In the genomic region with DNA sequence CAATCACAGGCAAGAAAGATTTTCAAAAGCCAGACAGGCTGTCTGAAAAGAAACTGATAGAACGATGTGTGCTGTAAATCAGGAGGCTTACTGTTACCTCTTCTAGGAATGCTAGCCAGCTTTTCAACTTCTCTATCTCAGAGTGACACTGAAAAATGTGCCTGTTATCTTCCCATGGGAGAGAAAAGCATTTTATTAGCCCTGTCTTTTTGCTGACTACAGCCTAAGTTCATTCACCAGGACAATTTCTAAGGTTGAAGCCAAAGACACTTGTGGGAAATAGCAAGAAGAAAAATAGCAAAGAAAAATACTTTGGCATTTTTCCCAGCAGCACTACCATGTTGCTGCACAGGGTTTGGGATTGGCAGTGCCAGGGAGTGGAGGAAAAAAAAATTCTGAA, we compare ENCODE assay signal across 1 cellular context.
TF ChIP-seq lines count a peak whose summit lies in the region.

No MANE protein-coding gene starts in this region.

TF ChIP-seq in K562, 482 proteins besides CTCF, POLR2A, EP300 and RAD21 (continued from another document and continues in another):
- TF ChIP-seq, protein P1, sequence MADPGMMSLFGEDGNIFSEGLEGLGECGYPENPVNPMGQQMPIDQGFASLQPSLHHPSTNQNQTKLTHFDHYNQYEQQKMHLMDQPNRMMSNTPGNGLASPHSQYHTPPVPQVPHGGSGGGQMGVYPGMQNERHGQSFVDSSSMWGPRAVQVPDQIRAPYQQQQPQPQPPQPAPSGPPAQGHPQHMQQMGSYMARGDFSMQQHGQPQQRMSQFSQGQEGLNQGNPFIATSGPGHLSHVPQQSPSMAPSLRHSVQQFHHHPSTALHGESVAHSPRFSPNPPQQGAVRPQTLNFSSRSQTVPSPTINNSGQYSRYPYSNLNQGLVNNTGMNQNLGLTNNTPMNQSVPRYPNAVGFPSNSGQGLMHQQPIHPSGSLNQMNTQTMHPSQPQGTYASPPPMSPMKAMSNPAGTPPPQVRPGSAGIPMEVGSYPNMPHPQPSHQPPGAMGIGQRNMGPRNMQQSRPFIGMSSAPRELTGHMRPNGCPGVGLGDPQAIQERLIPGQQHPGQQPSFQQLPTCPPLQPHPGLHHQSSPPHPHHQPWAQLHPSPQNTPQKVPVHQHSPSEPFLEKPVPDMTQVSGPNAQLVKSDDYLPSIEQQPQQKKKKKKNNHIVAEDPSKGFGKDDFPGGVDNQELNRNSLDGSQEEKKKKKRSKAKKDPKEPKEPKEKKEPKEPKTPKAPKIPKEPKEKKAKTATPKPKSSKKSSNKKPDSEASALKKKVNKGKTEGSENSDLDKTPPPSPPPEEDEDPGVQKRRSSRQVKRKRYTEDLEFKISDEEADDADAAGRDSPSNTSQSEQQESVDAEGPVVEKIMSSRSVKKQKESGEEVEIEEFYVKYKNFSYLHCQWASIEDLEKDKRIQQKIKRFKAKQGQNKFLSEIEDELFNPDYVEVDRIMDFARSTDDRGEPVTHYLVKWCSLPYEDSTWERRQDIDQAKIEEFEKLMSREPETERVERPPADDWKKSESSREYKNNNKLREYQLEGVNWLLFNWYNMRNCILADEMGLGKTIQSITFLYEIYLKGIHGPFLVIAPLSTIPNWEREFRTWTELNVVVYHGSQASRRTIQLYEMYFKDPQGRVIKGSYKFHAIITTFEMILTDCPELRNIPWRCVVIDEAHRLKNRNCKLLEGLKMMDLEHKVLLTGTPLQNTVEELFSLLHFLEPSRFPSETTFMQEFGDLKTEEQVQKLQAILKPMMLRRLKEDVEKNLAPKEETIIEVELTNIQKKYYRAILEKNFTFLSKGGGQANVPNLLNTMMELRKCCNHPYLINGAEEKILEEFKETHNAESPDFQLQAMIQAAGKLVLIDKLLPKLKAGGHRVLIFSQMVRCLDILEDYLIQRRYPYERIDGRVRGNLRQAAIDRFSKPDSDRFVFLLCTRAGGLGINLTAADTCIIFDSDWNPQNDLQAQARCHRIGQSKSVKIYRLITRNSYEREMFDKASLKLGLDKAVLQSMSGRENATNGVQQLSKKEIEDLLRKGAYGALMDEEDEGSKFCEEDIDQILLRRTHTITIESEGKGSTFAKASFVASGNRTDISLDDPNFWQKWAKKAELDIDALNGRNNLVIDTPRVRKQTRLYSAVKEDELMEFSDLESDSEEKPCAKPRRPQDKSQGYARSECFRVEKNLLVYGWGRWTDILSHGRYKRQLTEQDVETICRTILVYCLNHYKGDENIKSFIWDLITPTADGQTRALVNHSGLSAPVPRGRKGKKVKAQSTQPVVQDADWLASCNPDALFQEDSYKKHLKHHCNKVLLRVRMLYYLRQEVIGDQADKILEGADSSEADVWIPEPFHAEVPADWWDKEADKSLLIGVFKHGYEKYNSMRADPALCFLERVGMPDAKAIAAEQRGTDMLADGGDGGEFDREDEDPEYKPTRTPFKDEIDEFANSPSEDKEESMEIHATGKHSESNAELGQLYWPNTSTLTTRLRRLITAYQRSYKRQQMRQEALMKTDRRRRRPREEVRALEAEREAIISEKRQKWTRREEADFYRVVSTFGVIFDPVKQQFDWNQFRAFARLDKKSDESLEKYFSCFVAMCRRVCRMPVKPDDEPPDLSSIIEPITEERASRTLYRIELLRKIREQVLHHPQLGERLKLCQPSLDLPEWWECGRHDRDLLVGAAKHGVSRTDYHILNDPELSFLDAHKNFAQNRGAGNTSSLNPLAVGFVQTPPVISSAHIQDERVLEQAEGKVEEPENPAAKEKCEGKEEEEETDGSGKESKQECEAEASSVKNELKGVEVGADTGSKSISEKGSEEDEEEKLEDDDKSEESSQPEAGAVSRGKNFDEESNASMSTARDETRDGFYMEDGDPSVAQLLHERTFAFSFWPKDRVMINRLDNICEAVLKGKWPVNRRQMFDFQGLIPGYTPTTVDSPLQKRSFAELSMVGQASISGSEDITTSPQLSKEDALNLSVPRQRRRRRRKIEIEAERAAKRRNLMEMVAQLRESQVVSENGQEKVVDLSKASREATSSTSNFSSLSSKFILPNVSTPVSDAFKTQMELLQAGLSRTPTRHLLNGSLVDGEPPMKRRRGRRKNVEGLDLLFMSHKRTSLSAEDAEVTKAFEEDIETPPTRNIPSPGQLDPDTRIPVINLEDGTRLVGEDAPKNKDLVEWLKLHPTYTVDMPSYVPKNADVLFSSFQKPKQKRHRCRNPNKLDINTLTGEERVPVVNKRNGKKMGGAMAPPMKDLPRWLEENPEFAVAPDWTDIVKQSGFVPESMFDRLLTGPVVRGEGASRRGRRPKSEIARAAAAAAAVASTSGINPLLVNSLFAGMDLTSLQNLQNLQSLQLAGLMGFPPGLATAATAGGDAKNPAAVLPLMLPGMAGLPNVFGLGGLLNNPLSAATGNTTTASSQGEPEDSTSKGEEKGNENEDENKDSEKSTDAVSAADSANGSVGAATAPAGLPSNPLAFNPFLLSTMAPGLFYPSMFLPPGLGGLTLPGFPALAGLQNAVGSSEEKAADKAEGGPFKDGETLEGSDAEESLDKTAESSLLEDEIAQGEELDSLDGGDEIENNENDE (IDR thresholded peaks at IDR 0.05; ENCODE audit: low read depth, low read length), result no peak
- TF ChIP-seq ARID1B (IDR thresholded peaks at IDR 0.05) (peak; percentile 71), GATAD2A (IDR thresholded peaks at IDR 0.05) (no peak), EWSR1 (IDR thresholded peaks at IDR 0.05; ENCODE audit: borderline replicate concordance, low read depth, partially characterized antibody) (no peak), BRF1 (IDR thresholded peaks at IDR 0.05; ENCODE audit: borderline replicate concordance, extremely low read depth, insufficient read length) (no peak), NRF1 (conservative IDR thresholded peaks at IDR 0.05 in 1 of 2, IDR thresholded peaks at IDR 0.05 in 1 of 2) (no peak), SMAD1 (IDR thresholded peaks at IDR 0.05; ENCODE audit: low read depth, low read length, partially characterized antibody) (no peak), COPS2 (conservative IDR thresholded peaks at IDR 0.05) (no peak), NCOA4 (IDR thresholded peaks at IDR 0.05; ENCODE audit: partially characterized antibody) (no peak), KLF13 (tag; IDR thresholded peaks at IDR 0.05; ENCODE audit: borderline replicate concordance, low read depth) (no peak), CTBP1 (IDR thresholded peaks at IDR 0.05; ENCODE audit: borderline replicate concordance) (peak; percentile 67; the same call in 1 of the 2 replicates), RCOR1 (IDR thresholded peaks at IDR 0.05; ENCODE audit: borderline replicate concordance in 1 of 2, low read depth in 2 of 2, low read length in 2 of 2) (peak; percentile 82 to 94), ZC3H11A (IDR thresholded peaks at IDR 0.05; ENCODE audit: low read depth, low read length) (no peak), ZNF77 (CRISPR knock-in tag; IDR thresholded peaks at IDR 0.05) (no peak), ZNF134 (CRISPR knock-in tag; conservative IDR thresholded peaks at IDR 0.05) (no peak), FIP1L1 (IDR thresholded peaks at IDR 0.05; ENCODE audit: low read depth, low read length, poor library complexity, severe bottlenecking) (no peak), SNRNP70 (optimal IDR thresholded peaks at IDR 0.05; ENCODE audit: low read depth, low read length) (no peak), HDAC2 (IDR thresholded peaks at IDR 0.05) (peak; percentile 71; the same call in 1 of the 2 replicates), TAF15 (IDR thresholded peaks at IDR 0.05; ENCODE audit: low read depth, low read length) (no peak), ZNF707 (CRISPR knock-in tag; conservative IDR thresholded peaks at IDR 0.05) (no peak), SMARCE1 (IDR thresholded peaks at IDR 0.05) (no peak), DIDO1 (tag; IDR thresholded peaks at IDR 0.05; ENCODE audit: low read depth) (no peak), MAFF (IDR thresholded peaks at IDR 0.05; ENCODE audit: low read length) (peak; percentile 71), CBX8 (IDR thresholded peaks at IDR 0.05; ENCODE audit: borderline replicate concordance, extremely low read depth, low read depth, low read length, poor library complexity, severe bottlenecking) (no peak)
- TF ChIP-seq, protein P2, sequence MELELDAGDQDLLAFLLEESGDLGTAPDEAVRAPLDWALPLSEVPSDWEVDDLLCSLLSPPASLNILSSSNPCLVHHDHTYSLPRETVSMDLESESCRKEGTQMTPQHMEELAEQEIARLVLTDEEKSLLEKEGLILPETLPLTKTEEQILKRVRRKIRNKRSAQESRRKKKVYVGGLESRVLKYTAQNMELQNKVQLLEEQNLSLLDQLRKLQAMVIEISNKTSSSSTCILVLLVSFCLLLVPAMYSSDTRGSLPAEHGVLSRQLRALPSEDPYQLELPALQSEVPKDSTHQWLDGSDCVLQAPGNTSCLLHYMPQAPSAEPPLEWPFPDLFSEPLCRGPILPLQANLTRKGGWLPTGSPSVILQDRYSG (tag; conservative IDR thresholded peaks at IDR 0.05; ENCODE audit: low read depth), result no peak
- TF ChIP-seq, protein P3, sequence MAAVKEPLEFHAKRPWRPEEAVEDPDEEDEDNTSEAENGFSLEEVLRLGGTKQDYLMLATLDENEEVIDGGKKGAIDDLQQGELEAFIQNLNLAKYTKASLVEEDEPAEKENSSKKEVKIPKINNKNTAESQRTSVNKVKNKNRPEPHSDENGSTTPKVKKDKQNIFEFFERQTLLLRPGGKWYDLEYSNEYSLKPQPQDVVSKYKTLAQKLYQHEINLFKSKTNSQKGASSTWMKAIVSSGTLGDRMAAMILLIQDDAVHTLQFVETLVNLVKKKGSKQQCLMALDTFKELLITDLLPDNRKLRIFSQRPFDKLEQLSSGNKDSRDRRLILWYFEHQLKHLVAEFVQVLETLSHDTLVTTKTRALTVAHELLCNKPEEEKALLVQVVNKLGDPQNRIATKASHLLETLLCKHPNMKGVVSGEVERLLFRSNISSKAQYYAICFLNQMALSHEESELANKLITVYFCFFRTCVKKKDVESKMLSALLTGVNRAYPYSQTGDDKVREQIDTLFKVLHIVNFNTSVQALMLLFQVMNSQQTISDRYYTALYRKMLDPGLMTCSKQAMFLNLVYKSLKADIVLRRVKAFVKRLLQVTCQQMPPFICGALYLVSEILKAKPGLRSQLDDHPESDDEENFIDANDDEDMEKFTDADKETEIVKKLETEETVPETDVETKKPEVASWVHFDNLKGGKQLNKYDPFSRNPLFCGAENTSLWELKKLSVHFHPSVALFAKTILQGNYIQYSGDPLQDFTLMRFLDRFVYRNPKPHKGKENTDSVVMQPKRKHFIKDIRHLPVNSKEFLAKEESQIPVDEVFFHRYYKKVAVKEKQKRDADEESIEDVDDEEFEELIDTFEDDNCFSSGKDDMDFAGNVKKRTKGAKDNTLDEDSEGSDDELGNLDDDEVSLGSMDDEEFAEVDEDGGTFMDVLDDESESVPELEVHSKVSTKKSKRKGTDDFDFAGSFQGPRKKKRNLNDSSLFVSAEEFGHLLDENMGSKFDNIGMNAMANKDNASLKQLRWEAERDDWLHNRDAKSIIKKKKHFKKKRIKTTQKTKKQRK (IDR thresholded peaks at IDR 0.05; ENCODE audit: borderline replicate concordance, low read depth, low read length), result no peak
- TF ChIP-seq, protein P4, sequence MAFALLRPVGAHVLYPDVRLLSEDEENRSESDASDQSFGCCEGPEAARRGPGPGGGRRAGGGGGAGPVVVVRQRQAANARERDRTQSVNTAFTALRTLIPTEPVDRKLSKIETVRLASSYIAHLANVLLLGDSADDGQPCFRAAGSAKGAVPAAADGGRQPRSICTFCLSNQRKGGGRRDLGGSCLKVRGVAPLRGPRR (CRISPR knock-in tag; IDR thresholded peaks at IDR 0.05), result no peak
- TF ChIP-seq, protein P5, sequence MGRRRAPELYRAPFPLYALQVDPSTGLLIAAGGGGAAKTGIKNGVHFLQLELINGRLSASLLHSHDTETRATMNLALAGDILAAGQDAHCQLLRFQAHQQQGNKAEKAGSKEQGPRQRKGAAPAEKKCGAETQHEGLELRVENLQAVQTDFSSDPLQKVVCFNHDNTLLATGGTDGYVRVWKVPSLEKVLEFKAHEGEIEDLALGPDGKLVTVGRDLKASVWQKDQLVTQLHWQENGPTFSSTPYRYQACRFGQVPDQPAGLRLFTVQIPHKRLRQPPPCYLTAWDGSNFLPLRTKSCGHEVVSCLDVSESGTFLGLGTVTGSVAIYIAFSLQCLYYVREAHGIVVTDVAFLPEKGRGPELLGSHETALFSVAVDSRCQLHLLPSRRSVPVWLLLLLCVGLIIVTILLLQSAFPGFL (CRISPR knock-in tag; IDR thresholded peaks at IDR 0.05), result no peak
- TF ChIP-seq, protein P6, sequence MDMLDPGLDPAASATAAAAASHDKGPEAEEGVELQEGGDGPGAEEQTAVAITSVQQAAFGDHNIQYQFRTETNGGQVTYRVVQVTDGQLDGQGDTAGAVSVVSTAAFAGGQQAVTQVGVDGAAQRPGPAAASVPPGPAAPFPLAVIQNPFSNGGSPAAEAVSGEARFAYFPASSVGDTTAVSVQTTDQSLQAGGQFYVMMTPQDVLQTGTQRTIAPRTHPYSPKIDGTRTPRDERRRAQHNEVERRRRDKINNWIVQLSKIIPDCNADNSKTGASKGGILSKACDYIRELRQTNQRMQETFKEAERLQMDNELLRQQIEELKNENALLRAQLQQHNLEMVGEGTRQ (CRISPR knock-in tag; IDR thresholded peaks at IDR 0.05), result no peak
- TF ChIP-seq, protein P7, sequence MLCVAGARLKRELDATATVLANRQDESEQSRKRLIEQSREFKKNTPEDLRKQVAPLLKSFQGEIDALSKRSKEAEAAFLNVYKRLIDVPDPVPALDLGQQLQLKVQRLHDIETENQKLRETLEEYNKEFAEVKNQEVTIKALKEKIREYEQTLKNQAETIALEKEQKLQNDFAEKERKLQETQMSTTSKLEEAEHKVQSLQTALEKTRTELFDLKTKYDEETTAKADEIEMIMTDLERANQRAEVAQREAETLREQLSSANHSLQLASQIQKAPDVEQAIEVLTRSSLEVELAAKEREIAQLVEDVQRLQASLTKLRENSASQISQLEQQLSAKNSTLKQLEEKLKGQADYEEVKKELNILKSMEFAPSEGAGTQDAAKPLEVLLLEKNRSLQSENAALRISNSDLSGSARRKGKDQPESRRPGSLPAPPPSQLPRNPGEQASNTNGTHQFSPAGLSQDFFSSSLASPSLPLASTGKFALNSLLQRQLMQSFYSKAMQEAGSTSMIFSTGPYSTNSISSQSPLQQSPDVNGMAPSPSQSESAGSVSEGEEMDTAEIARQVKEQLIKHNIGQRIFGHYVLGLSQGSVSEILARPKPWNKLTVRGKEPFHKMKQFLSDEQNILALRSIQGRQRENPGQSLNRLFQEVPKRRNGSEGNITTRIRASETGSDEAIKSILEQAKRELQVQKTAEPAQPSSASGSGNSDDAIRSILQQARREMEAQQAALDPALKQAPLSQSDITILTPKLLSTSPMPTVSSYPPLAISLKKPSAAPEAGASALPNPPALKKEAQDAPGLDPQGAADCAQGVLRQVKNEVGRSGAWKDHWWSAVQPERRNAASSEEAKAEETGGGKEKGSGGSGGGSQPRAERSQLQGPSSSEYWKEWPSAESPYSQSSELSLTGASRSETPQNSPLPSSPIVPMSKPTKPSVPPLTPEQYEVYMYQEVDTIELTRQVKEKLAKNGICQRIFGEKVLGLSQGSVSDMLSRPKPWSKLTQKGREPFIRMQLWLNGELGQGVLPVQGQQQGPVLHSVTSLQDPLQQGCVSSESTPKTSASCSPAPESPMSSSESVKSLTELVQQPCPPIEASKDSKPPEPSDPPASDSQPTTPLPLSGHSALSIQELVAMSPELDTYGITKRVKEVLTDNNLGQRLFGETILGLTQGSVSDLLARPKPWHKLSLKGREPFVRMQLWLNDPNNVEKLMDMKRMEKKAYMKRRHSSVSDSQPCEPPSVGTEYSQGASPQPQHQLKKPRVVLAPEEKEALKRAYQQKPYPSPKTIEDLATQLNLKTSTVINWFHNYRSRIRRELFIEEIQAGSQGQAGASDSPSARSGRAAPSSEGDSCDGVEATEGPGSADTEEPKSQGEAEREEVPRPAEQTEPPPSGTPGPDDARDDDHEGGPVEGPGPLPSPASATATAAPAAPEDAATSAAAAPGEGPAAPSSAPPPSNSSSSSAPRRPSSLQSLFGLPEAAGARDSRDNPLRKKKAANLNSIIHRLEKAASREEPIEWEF (CRISPR knock-in tag; IDR thresholded peaks at IDR 0.05), result no peak
- TF ChIP-seq, protein P8, sequence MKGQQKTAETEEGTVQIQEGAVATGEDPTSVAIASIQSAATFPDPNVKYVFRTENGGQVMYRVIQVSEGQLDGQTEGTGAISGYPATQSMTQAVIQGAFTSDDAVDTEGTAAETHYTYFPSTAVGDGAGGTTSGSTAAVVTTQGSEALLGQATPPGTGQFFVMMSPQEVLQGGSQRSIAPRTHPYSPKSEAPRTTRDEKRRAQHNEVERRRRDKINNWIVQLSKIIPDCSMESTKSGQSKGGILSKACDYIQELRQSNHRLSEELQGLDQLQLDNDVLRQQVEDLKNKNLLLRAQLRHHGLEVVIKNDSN (CRISPR knock-in tag; IDR thresholded peaks at IDR 0.05), result no peak
